22 cellular contexts compared by ENCODE assay signal in the genomic region with DNA sequence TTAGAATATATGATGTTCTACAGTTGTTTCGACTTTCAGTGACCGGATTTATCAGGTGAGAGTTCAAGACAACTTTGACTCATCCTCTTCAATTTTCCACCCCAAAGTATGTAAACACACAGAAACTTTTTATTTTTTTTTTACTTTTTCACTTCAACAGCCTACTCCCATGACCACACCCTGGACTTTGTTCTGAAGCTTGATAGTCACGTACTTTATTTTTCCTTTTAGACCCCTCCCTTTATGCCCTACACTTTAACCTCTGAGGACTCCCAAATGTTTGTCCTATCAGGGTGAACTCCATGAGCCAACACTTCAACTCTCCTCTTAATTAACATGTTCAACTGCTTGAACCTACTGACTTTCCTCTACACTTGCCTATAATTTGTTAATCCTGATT. TPM values are rescaled to one million over a fixed set of nuclear protein-coding genes. Genes with fewer than 3 reads are reported as not detected.
"Had no signal": no experiment of that assay in that cellular context is flagged by ENCODE, and none has a peak within 500 bp of the region (broad histone marks: within the 10 kb centered on the region; RNA-seq: fewer than 3 reads in every experiment).

No MANE protein-coding gene starts in this region.

- H3K27me3 ChIP-seq: cardiac muscle cell, esophagus squamous epithelium, heart right ventricle, upper lobe of left lung had no signal

- DNase-seq: activated CD4-positive, alpha-beta T cell treated with anti-CD3 and anti-CD28 coated beads, Interleukin-2, amount 50 U/mL, for 48 hours; activated CD8-positive, alpha-beta memory T cell treated with anti-CD3 and anti-CD28 coated beads, Interleukin-2, amount 50 U/mL, for 4 hours; activated effector memory CD4-positive, alpha-beta T cell treated with anti-CD3 and anti-CD28 coated beads, Interleukin-2, amount 50 U/mL, for 16 hours; activated T-cell treated with anti-CD3 and anti-CD28 coated beads, Interleukin-2, amount 50 U/mL, for 72 hours; amygdala; dermis blood vessel endothelial cell; effector memory CD4-positive, alpha-beta T cell; esophagus squamous epithelium; heart right ventricle; immature natural killer cell; mesenchymal stem cell; retina; stimulated activated naive B cell treated with anti-CD40 and anti-IgM and Interleukin-4, amounts not matched to agents 10 μg/mL and 1 μg/mL and 100 μg/mL, for 72 hours; T1000; upper lobe of left lung had no signal

- FAIRE-seq: endothelial cell of umbilical vein had no signal

- ATAC-seq: activated CD4-positive, CD25-positive, alpha-beta regulatory T cell treated with anti-CD3 and anti-CD28 coated beads, Interleukin-2, amount 50 U/mL, for 24 hours; activated T-cell treated with anti-CD3 and anti-CD28 coated beads, Interleukin-2, amount 50 U/mL, for 72 hours; heart right ventricle; stimulated activated naive B cell treated with anti-CD40 and anti-IgM and Interleukin-4, amounts not matched to agents 10 μg/mL and 1 μg/mL and 100 μg/mL, for 72 hours had no signal

- H3K36me3 Mint-ChIP-seq: stimulated activated naive B cell treated with anti-CD40 and anti-IgM and Interleukin-4, amounts not matched to agents 10 μg/mL and 1 μg/mL and 100 μg/mL, for 72 hours had no signal

- H3K9me3 ChIP-seq: esophagus squamous epithelium, heart right ventricle, thoracic aorta, upper lobe of left lung had no signal

- H3K27ac Mint-ChIP-seq: activated naive CD4-positive, alpha-beta T cell treated with anti-CD3 and anti-CD28 coated beads, Interleukin-2, amount 50 U/mL, for 24 hours; activated T-cell treated with anti-CD3 and anti-CD28 coated beads, Interleukin-2, amount 50 U/mL, for 72 hours; stimulated activated naive B cell treated with anti-CD40 and anti-IgM and Interleukin-4, amounts not matched to agents 10 μg/mL and 1 μg/mL and 100 μg/mL, for 72 hours had no signal

- H3K36me3 ChIP-seq: cardiac muscle cell, esophagus squamous epithelium, thoracic aorta, upper lobe of left lung had no signal

- H3K27ac ChIP-seq: cardiac muscle cell, esophagus squamous epithelium, SK-N-MC, thoracic aorta, upper lobe of left lung had no signal

- H3K27me3 Mint-ChIP-seq: activated naive CD4-positive, alpha-beta T cell treated with anti-CD3 and anti-CD28 coated beads, Interleukin-2, amount 50 U/mL, for 24 hours; stimulated activated naive B cell treated with anti-CD40 and anti-IgM and Interleukin-4, amounts not matched to agents 10 μg/mL and 1 μg/mL and 100 μg/mL, for 72 hours had no signal

- H3K4me3 ChIP-seq: cardiac muscle cell, esophagus squamous epithelium, heart right ventricle, SK-N-MC, thoracic aorta, upper lobe of left lung had no signal

- H3K9me3 Mint-ChIP-seq: activated T-cell treated with anti-CD3 and anti-CD28 coated beads, Interleukin-2, amount 50 U/mL, for 72 hours; immature natural killer cell; stimulated activated naive B cell treated with anti-CD40 and anti-IgM and Interleukin-4, amounts not matched to agents 10 μg/mL and 1 μg/mL and 100 μg/mL, for 72 hours had no signal

- H3K4me3 Mint-ChIP-seq: activated naive CD4-positive, alpha-beta T cell treated with anti-CD3 and anti-CD28 coated beads, Interleukin-2, amount 50 U/mL, for 24 hours; activated T-cell treated with anti-CD3 and anti-CD28 coated beads, Interleukin-2, amount 50 U/mL, for 72 hours; immature natural killer cell; stimulated activated naive B cell treated with anti-CD40 and anti-IgM and Interleukin-4, amounts not matched to agents 10 μg/mL and 1 μg/mL and 100 μg/mL, for 72 hours had no signal

RNA-seq across cellular contexts. Expression of gene DDX60, which starts 2.5 kb away (rescaled TPM):
- polyA plus RNA-seq: neural cell had no signal
